ENCODE assay signal across 15 cellular contexts in genomic region chr6:44110966-44111365, GRCh38. TPM values are rescaled to one million over a fixed set of nuclear protein-coding genes. Genes with fewer than 3 reads are reported as not detected.
"Had no signal": no experiment of that assay in that cellular context is flagged by ENCODE, and none has a peak within 500 bp of the region (broad histone marks: within the 10 kb centered on the region; RNA-seq: fewer than 3 reads in every experiment).

No MANE protein-coding gene starts in this region.

- H3K4me3 ChIP-seq: breast epithelium, mucosa of descending colon, skin epidermis, stomach had no signal

- H3K27me3 ChIP-seq: breast epithelium, stomach had no signal

- H3K27ac ChIP-seq: breast epithelium, skin epidermis had no signal

- H3K27ac Mint-ChIP-seq: activated CD4-positive, alpha-beta T cell treated with anti-CD3 and anti-CD28 coated beads, Interleukin-2, amount 10 ng/mL, durations not matched to agents 7 days and 5 days; activated naive CD8-positive, alpha-beta T cell treated with anti-CD3 and anti-CD28 coated beads for 36 hours; T-helper 1 cell treated with Interleukin-12 subunit alpha and Interleukin-12 subunit beta and Interleukin-4 antibody, amounts not matched to agents 30 μg/mL and 1 μg/mL, for 36 hours had no signal

- ATAC-seq: mucosa of descending colon; natural killer cell treated with Interleukin-12 subunit alpha and Interleukin-12 subunit beta and Interleukin-15 and Interleukin-18, amount 100 ng/mL, for 72 hours had no signal

- H3K4me3 Mint-ChIP-seq: activated CD4-positive, alpha-beta T cell treated with anti-CD3 and anti-CD28 coated beads, Interleukin-2, amount 10 ng/mL, durations not matched to agents 7 days and 5 days; activated naive CD8-positive, alpha-beta T cell treated with anti-CD3 and anti-CD28 coated beads for 36 hours; natural killer cell treated with Interleukin-12 subunit alpha and Interleukin-12 subunit beta and Interleukin-15 and Interleukin-18, amount 100 ng/mL, for 72 hours; T-helper 1 cell treated with Interleukin-12 subunit alpha and Interleukin-12 subunit beta and Interleukin-4 antibody, amounts not matched to agents 30 μg/mL and 1 μg/mL, for 36 hours had no signal

- H3K27me3 Mint-ChIP-seq: activated CD4-positive, alpha-beta T cell treated with anti-CD3 and anti-CD28 coated beads, Interleukin-2, amount 10 ng/mL, durations not matched to agents 7 days and 5 days; activated naive CD8-positive, alpha-beta T cell treated with anti-CD3 and anti-CD28 coated beads for 36 hours; natural killer cell treated with Interleukin-12 subunit alpha and Interleukin-12 subunit beta and Interleukin-15 and Interleukin-18, amount 100 ng/mL, for 72 hours had no signal

- H3K4me1 Mint-ChIP-seq: activated naive CD8-positive, alpha-beta T cell treated with anti-CD3 and anti-CD28 coated beads for 36 hours had no signal

- DNase-seq: activated CD4-positive, alpha-beta T cell treated with anti-CD3 and anti-CD28 coated beads, Interleukin-2, amount 10 ng/mL, durations not matched to agents 7 days and 5 days; activated CD4-positive, CD25-positive, alpha-beta regulatory T cell; activated gamma-delta T cell; activated naive CD8-positive, alpha-beta T cell treated with anti-CD3 and anti-CD28 coated beads for 36 hours; anterior cingulate cortex; left colon; mucosa of descending colon; occipital lobe; stimulated activated CD4-positive, alpha-beta T cell treated with anti-CD3 and anti-CD28 coated beads, Interleukin-4, amount 100 ng/mL, for 4 hours; stomach had no signal

- H3K9me3 ChIP-seq: breast epithelium, mucosa of descending colon, stomach had no signal

RNA-seq across cellular contexts. Expression of gene CAPN11, which starts 47.7 kb away (rescaled TPM):
- total RNA-seq: fibroblast of lung; natural killer cell treated with Interleukin-12 subunit alpha and Interleukin-12 subunit beta and Interleukin-15 and Interleukin-18, amount 100 ng/mL, for 72 hours; occipital lobe had no signal
- polyA plus RNA-seq: fibroblast of lung had no signal
